ENCODE assay signal across 9 cellular contexts in the genomic region with DNA sequence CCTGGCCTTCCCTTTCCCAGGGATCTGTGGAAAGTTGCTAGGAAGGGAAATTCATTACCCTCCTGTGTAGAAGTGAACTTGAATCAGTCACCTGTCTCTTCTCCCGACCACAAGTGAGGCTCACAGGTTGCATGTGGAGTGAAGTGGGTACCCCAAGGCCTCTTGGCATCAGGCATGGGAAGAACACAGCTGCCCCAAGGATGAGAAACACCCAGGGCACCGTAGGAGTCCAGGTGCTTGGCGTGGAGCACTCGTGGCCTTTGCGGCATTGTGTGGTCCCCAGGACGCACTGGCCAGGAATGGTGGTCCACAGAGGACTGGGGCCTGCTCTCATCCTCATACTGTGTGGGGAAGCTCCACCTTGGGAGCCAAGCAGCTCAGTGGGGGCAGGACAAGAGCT. TPM values are rescaled to one million over a fixed set of nuclear protein-coding genes. Genes with fewer than 3 reads are reported as not detected.
"Had no signal": no experiment of that assay in that cellular context is flagged by ENCODE, and none has a peak within 500 bp of the region (broad histone marks: within the 10 kb centered on the region; RNA-seq: fewer than 3 reads in every experiment).

No MANE protein-coding gene starts in this region.

- H3K4me3 Mint-ChIP-seq: H9 had no signal

- H2AFZ ChIP-seq: GM23248 had no signal

- H3K4me1 Mint-ChIP-seq: H9 had no signal

- DNase-seq: GM23248, H9, HCEC 1CT, IMR-90, KG1 had no signal

- ATAC-seq: K562 had no signal

- H3K4me3 ChIP-seq: GM23248, K562 had no signal

- H3K27ac Mint-ChIP-seq: H9 had no signal

- H3K9ac ChIP-seq: GM23248 had no signal

- H3K27ac ChIP-seq: GM23248, HL-60 had no signal

RNA-seq across cellular contexts. Expression of gene VSX1, which starts 47.5 kb away (rescaled TPM):
- total RNA-seq: GM23248, H1, H9, HT1080, IMR-90, K562 had no signal
- polyA plus RNA-seq: GM23248, IMR-90, K562 had no signal
